In genomic region chr9:78295731-78296130, GRCh38 we compare ENCODE assay signal across 8 cellular contexts. TPM values are rescaled to one million over a fixed set of nuclear protein-coding genes. Genes with fewer than 3 reads are reported as not detected.
DNase-seq lines count a peak whose midpoint lies in the region; ATAC-seq, FAIRE-seq and TF ChIP-seq lines count a peak whose summit lies in the region.

No MANE protein-coding gene starts in this region.

- CTCF ChIA-PET in K562 (lab: Yijun Ruan, JAX; ENCODE audit: low intra/inter-chr PET ratio), result no interaction called here
- CTCF ChIA-PET in HEK293T (lab: Yijun Ruan, JAX), result no interaction called here

- no peaks in the 10 kb centered on the region for H3K9me3 ChIP-seq in HUES48 (ENCODE audit: control insufficient read depth, insufficient read depth, low read length)
- no peaks in the 10 kb centered on the region for H3K9me3 ChIP-seq in K562 (replicated peaks; ENCODE audit: control insufficient read depth, insufficient read depth, low read depth, low read length)
- H3K9me3 ChIP-seq in right lobe of liver, result no peaks in the 10 kb centered on the region

- H3K4me1 ChIP-seq in HUES48 (ENCODE audit: control insufficient read depth, insufficient read depth, low read length) (peaks cover 18% of the 10 kb centered on the region), K562 (replicated peaks in 1 of 2; ENCODE audit: control insufficient read depth in 2 of 2, insufficient read depth in 2 of 2, low read length in 2 of 2) (peaks cover 4 to 15% of the 10 kb centered on the region in 2 experiments; a peak in 4 of 5 replicates), right lobe of liver (peaks cover 0 to 53% (median under 1%) of the 10 kb centered on the region in 4 donors)

- no TSS peak for BruUV-seq in K562 (replicated peaks; lab: Mats Ljungman, UMichigan)

- no peaks in the 10 kb centered on the region for H3K27me3 ChIP-seq in HUES48 (ENCODE audit: control insufficient read depth, insufficient read depth, low read length)
- H3K27me3 ChIP-seq in K562 (ENCODE audit: control insufficient read depth in 2 of 2, insufficient read depth in 2 of 2, low read length in 2 of 2), result no peaks in the 10 kb centered on the region
- H3K27me3 ChIP-seq in right lobe of liver, result no peaks in the 10 kb centered on the region

- intact Hi-C loops in K562 (cut with micrococcal nuclease), result no loop called here
- intact Hi-C loops in right lobe of liver (cut with DNase I), result no loop called here

- no peak for ATAC-seq in K562
- peak; percentile 7 to 22 (median 18) for ATAC-seq in right lobe of liver
- no peak for ATAC-seq in HG02623 (IDR thresholded peaks at IDR 0.05; ENCODE audit: unreplicated experiment)
- ATAC-seq in HG03432 (IDR thresholded peaks at IDR 0.05; ENCODE audit: unreplicated experiment), result no peak

- peak overlapping the region; percentile 98 for H3K9ac ChIP-seq in HUES48 (ENCODE audit: low read depth, low read length)
- no peak overlapping the region for H3K9ac ChIP-seq in K562 (ENCODE audit: insufficient read depth in 1 of 2, low read depth in 2 of 2, low read length in 2 of 2)

- H3K4me2 ChIP-seq in K562 (ENCODE audit: insufficient read depth, low read length), result no peak overlapping the region

- TF ChIP-seq CTCF in 22Rv1 (IDR thresholded peaks at IDR 0.05) (no peak), K562 (IDR thresholded peaks at IDR 0.05 in 2 of 3, conservative IDR thresholded peaks at IDR 0.05 in 1 of 3; ENCODE audit: insufficient read depth in 2 of 3, low read depth in 1 of 3, low read length in 3 of 3) (no peak), right lobe of liver (IDR thresholded peaks at IDR 0.05) (no peak)

- H4K20me1 ChIP-seq in K562 (replicated peaks; ENCODE audit: control insufficient read depth, insufficient read depth, low read length), result peaks cover 11% of the 10 kb centered on the region; the same call in 1 of the 2 replicates

- POLR2A ChIA-PET in K562 (lab: Yijun Ruan, JAX), result interaction anchor here (2.1 kb wide), 1 partner anchor 12 kb away, joined by 9 read pairs; no protein-coding TSS in a partner anchor
- POLR2A ChIA-PET in HEK293T (lab: Yijun Ruan, JAX), result interaction anchor here (0.8 to 2.3 kb wide), 4 partner anchors 9 to 60 kb away, joined by 3 to 20 read pairs (median 4); partner anchors contain the start of gene CEP78

- H3K4me3 ChIP-seq in HUES48 (ENCODE audit: low read depth, low read length), result peak overlapping the region; percentile 96
- H3K4me3 ChIP-seq in K562, result no peak overlapping the region
- peak overlapping the region in 2 of 3 donors; percentile 76 to 89 for H3K4me3 ChIP-seq in right lobe of liver

- WGBS in K562 (ENCODE audit: insufficient coverage, low coverage, missing lambda C conversion rate), result 86% methylated on average over 6 of the region's 6 CpGs
- 19% methylated on average over 4 of the region's 6 CpGs for WGBS in right lobe of liver (ENCODE audit: insufficient coverage, low coverage, low lambda C conversion rate, missing lambda C conversion rate)

- peaks cover 36% of the 10 kb centered on the region for H3K79me2 ChIP-seq in K562 (ENCODE audit: control insufficient read depth, insufficient read depth, low read length)

- FAIRE-seq in K562 (lab: Jason Lieb, UNC), result no peak

- TF ChIP-seq POLR2A in K562 (conservative IDR thresholded peaks at IDR 0.05) (no peak), right lobe of liver (IDR thresholded peaks at IDR 0.05) (no peak)

- in situ Hi-C loops in K562 (cut with MboI), result no loop called here

- H3K36me3 ChIP-seq in HUES48 (ENCODE audit: control insufficient read depth, insufficient read depth, low read length), result peaks cover 24% of the 10 kb centered on the region
- peaks cover 9% of the 10 kb centered on the region; the same call in 2 of the 3 replicates for H3K36me3 ChIP-seq in K562 (ENCODE audit: control insufficient read depth, insufficient read depth, low read length)
- peaks cover 0 to under 1% (median 0%) of the 10 kb centered on the region in 4 donors for H3K36me3 ChIP-seq in right lobe of liver

- TF ChIP-seq RAD21 in K562 (CRISPR knock-in tag; conservative IDR thresholded peaks at IDR 0.05 in 1 of 2, IDR thresholded peaks at IDR 0.05 in 1 of 2), result no peak

- no peak for DNase-seq in K562 (ENCODE audit: extremely low read depth in 1 of 4, low spot score in 3 of 4)
- DNase-seq in right lobe of liver, result no peak
- DNase-seq in D341Med (ENCODE audit: low spot score), result no peak
- no peak for DNase-seq in HEK293T (ENCODE audit: extremely low spot score)

- TF ChIP-seq EP300 in K562 (IDR thresholded peaks at IDR 0.05; ENCODE audit: low read length), result no peak

- H2AFZ ChIP-seq in K562 (ENCODE audit: low read depth, low read length), result peak overlapping the region; percentile 89; the same call in 1 of the 2 replicates

- H3K9me1 ChIP-seq in K562 (ENCODE audit: control insufficient read depth, insufficient read depth, low read length), result no peaks in the 10 kb centered on the region

- H3K27ac ChIP-seq in 22Rv1 (peak overlapping the region; percentile 93), HUES48 (ENCODE audit: low read depth, low read length) (peak overlapping the region; percentile 92), K562 (ENCODE audit: extremely low read depth, low read depth, low read length) (no peak overlapping the region), right lobe of liver (peak overlapping the region; percentile 39 to 86 (median 75))

TF ChIP-seq in K562, 482 proteins besides CTCF, POLR2A, EP300 and RAD21:
- TF ChIP-seq TCF3 (CRISPR knock-in tag; IDR thresholded peaks at IDR 0.05), result no peak

TF ChIP-seq in HEK293T, 16 proteins besides CTCF, POLR2A, EP300 and RAD21:
- TF ChIP-seq LEF1 (IDR thresholded peaks at IDR 0.05; ENCODE audit: borderline replicate concordance), result no peak
- no peak for TF ChIP-seq BHLHE40 (IDR thresholded peaks at IDR 0.05; ENCODE audit: borderline replicate concordance)

RNA-seq across cellular contexts. Expression of gene PSAT1, which starts 1.2 kb away (rescaled TPM):
- 24.3 and 29.1 TPM in 2 replicates for total RNA-seq in K562 (2011; cell fraction: chromatin; rRNA removed; ENCODE audit: low replicate concordance)
- 15.0 and 19.3 TPM in 2 replicates for total RNA-seq in K562 (2011; cell fraction: nucleolus; rRNA removed)
- 18.6 and 23.3 TPM in 2 replicates for total RNA-seq in K562 (2011; cell fraction: nucleoplasm; rRNA removed)
- total RNA-seq in K562 (2014; rRNA removed), result 57.3 and 57.7 TPM in 2 replicates
- total RNA-seq in K562 (2014; rRNA removed; fragmentation: Illumina TruSeq; extraction: Trizol), result 75.7 and 90.1 TPM in 2 replicates
- 24.9 and 29.7 TPM in 2 replicates for total RNA-seq in K562 (2015; rRNA removed; fragmentation: Illumina TruSeq; extraction: Trizol)
- total RNA-seq in K562 (2021), result 87.4 and 98.3 TPM in 2 replicates
- 64.9 and 81.1 TPM in 2 replicates for polyA plus RNA-seq in K562 (2011; rRNA removed)
- 22.3 and 88.3 TPM in 2 replicates for polyA plus RNA-seq in K562 (2011; cell fraction: cytosol; rRNA removed)
- polyA plus RNA-seq in K562 (2011; cell fraction: nucleus; rRNA removed), result 9.4 and 33.9 TPM in 2 replicates
- polyA plus RNA-seq in K562 (2012), result 40.6 and 245 TPM in 2 replicates
- polyA plus RNA-seq in K562 (2014; fragmentation: Illumina TruSeq; extraction: Trizol), result 112 and 123 TPM in 2 replicates
- 100 to 1,000 TPM; 146 to 151 TPM for polyA plus RNA-seq in K562 (2014; fragmentation: Nextera tagmentation; extraction: Ambion mirVana)
- polyA plus RNA-seq in K562 (2014; rRNA removed), result 104 and 105 TPM in 2 replicates
- polyA minus RNA-seq in K562 (2011; rRNA and poly(A)+ RNA removed), result 47.5 and 74.3 TPM in 2 replicates
- 23.9 and 39.2 TPM in 2 replicates for polyA minus RNA-seq in K562 (2011; cell fraction: cytosol; rRNA and poly(A)+ RNA removed)
- 7.4 and 19.3 TPM in 2 replicates for polyA minus RNA-seq in K562 (2011; cell fraction: nucleus; rRNA and poly(A)+ RNA removed)
- 100 to 1,000 TPM in 2 of 6 experiments, 10 to 100 TPM in 4; 34.2 to 117 (median 89.3) TPM for total RNA-seq in right lobe of liver

RNA-seq across cellular contexts. Expression of gene CEP78, which starts 59.9 kb away (rescaled TPM):
- 15.4 and 45.2 TPM in 2 replicates for total RNA-seq in K562 (2011; cell fraction: chromatin; rRNA removed; ENCODE audit: low replicate concordance)
- total RNA-seq in K562 (2011; cell fraction: nucleolus; rRNA removed), result 7.3 and 11.1 TPM in 2 replicates
- total RNA-seq in K562 (2011; cell fraction: nucleoplasm; rRNA removed), result 15.1 and 25.1 TPM in 2 replicates
- total RNA-seq in K562 (2014; rRNA removed) (26.0 and 41.4 TPM in 2 replicates), K562 (2014; rRNA removed; fragmentation: Illumina TruSeq; extraction: Trizol) (23.4 and 24.6 TPM in 2 replicates), K562 (2015; rRNA removed; fragmentation: Illumina TruSeq; extraction: Trizol) (22.4 and 24.3 TPM in 2 replicates), K562 (2021) (18.3 and 21.5 TPM in 2 replicates), right lobe of liver (10 to 100 TPM in 1 of 6 experiments, 1 to 10 TPM in 5; 5.5 to 10.4 (median 8.7) TPM)
- polyA plus RNA-seq in K562 (2011; rRNA removed) (17.1 and 22.8 TPM in 2 replicates), K562 (2014; fragmentation: Illumina TruSeq; extraction: Trizol) (15.4 and 20.2 TPM in 2 replicates), K562 (2014; fragmentation: Nextera tagmentation; extraction: Ambion mirVana) (1 to 10 TPM; 3.5 to 4.5 TPM), K562 (2014; rRNA removed) (17.3 and 18.4 TPM in 2 replicates)
- polyA plus RNA-seq in K562 (2011; cell fraction: cytosol; rRNA removed), result 5.0 and 9.7 TPM in 2 replicates
- 16.2 and 20.6 TPM in 2 replicates for polyA plus RNA-seq in K562 (2011; cell fraction: nucleus; rRNA removed)
- polyA plus RNA-seq in K562 (2012), result 11.5 and 11.6 TPM in 2 replicates
- polyA minus RNA-seq in K562 (2011; rRNA and poly(A)+ RNA removed), result 16.7 and 17.4 TPM in 2 replicates
- polyA minus RNA-seq in K562 (2011; cell fraction: cytosol; rRNA and poly(A)+ RNA removed), result 5.3 and 8.1 TPM in 2 replicates
- polyA minus RNA-seq in K562 (2011; cell fraction: nucleus; rRNA and poly(A)+ RNA removed), result 14.9 and 18.1 TPM in 2 replicates

Comparison
In these comparisons a context has a peak if more than half of its experiments do, and no peak if none do; other contexts are left out.
1. ATAC-seq: peak in right lobe of liver (4 of 4); none in K562 (single experiment), HG02623 (single experiment) and HG03432 (single experiment).